Comparison of ENCODE assay signal across 31 cellular contexts in genomic region chr1:20641986-20642385, GRCh38. TPM values are rescaled to one million over a fixed set of nuclear protein-coding genes. Genes with fewer than 3 reads are reported as not detected.
"Had no signal": no experiment of that assay in that cellular context is flagged by ENCODE, and none has a peak within 500 bp of the region (broad histone marks: within the 10 kb centered on the region; RNA-seq: fewer than 3 reads in every experiment).

No MANE protein-coding gene starts in this region.

- H3K4me3 Mint-ChIP-seq: activated CD4-positive, alpha-beta memory T cell treated with anti-CD3 and anti-CD28 coated beads, Interleukin-2, amount 10 ng/mL, durations not matched to agents 7 days and 5 days; activated CD4-positive, alpha-beta T cell treated with anti-CD3 and anti-CD28 coated beads, Interleukin-2, amount 10 ng/mL, durations not matched to agents 7 days and 5 days; activated naive CD4-positive, alpha-beta T cell treated with anti-CD3 and anti-CD28 coated beads for 36 hours; activated naive CD4-positive, alpha-beta T cell treated with anti-CD3 and anti-CD28 coated beads, Interleukin-2, amount 50 U/mL, for 24 hours; activated naive CD8-positive, alpha-beta T cell treated with anti-CD3 and anti-CD28 coated beads for 36 hours; activated naive CD8-positive, alpha-beta T cell treated with anti-CD3 and anti-CD28 coated beads, Interleukin-2, amount 50 U/mL, for 24 hours; activated T-helper 1 cell treated with anti-CD3 and anti-CD28 coated beads, Interleukin-12 subunit alpha, Interleukin-12 subunit beta, Interleukin-2, Interleukin-4 antibody, amounts not matched to agents 30 ng/mL and 10 ng/mL and 1 ng/mL, durations not matched to agents 14 hours and 24 hours and 36 hours; effector memory CD8-positive, alpha-beta T cell had no signal

- H3K27me3 ChIP-seq: adrenal gland, body of pancreas, esophagus squamous epithelium, gastroesophageal sphincter, heart right ventricle had no signal

- H3K36me3 Mint-ChIP-seq: activated naive CD4-positive, alpha-beta T cell treated with anti-CD3 and anti-CD28 coated beads, Interleukin-2, amount 50 U/mL, for 24 hours; activated naive CD8-positive, alpha-beta T cell treated with anti-CD3 and anti-CD28 coated beads for 36 hours had no signal

- H3K9me3 ChIP-seq: adrenal gland, body of pancreas, esophagus squamous epithelium, gastroesophageal sphincter, heart right ventricle had no signal

- DNase-seq: activated CD4-positive, alpha-beta memory T cell treated with anti-CD3 and anti-CD28 coated beads, Interleukin-2, amount 10 ng/mL, durations not matched to agents 7 days and 5 days; activated CD4-positive, alpha-beta T cell treated with anti-CD3 and anti-CD28 coated beads for 1 hour; activated CD4-positive, alpha-beta T cell treated with anti-CD3 and anti-CD28 coated beads for 4 hours; activated CD4-positive, alpha-beta T cell treated with anti-CD3 and anti-CD28 coated beads, Interleukin-2, amount 10 ng/mL, durations not matched to agents 7 days and 5 days; activated CD4-positive, alpha-beta T cell treated with anti-CD3 and anti-CD28 coated beads, Interleukin-2, amount 50 U/mL, for 4 hours; activated effector memory CD4-positive, alpha-beta T cell treated with anti-CD3 and anti-CD28 coated beads, Interleukin-2, amount 50 U/mL, for 16 hours; activated naive CD4-positive, alpha-beta T cell treated with anti-CD3 and anti-CD28 coated beads for 36 hours; activated naive CD8-positive, alpha-beta T cell treated with anti-CD3 and anti-CD28 coated beads for 36 hours; activated naive CD8-positive, alpha-beta T cell treated with anti-CD3 and anti-CD28 coated beads, Interleukin-2, amount 50 U/mL, for 24 hours; activated T-cell treated with anti-CD3 and anti-CD28 coated beads, Interleukin-2, amount 50 U/mL, for 48 hours; adrenal gland; amygdala; aorta; body of pancreas; caudate nucleus; cortex of kidney; dermis blood vessel endothelial cell; effector CD4-positive, alpha-beta T cell; effector memory CD8-positive, alpha-beta T cell; erythroblast; esophagus squamous epithelium; foreskin melanocyte; heart right ventricle; T-helper 2 cell had no signal

- H3K27me3 Mint-ChIP-seq: activated CD4-positive, alpha-beta memory T cell treated with anti-CD3 and anti-CD28 coated beads, Interleukin-2, amount 10 ng/mL, durations not matched to agents 7 days and 5 days; activated CD4-positive, alpha-beta T cell treated with anti-CD3 and anti-CD28 coated beads, Interleukin-2, amount 10 ng/mL, durations not matched to agents 7 days and 5 days; activated naive CD4-positive, alpha-beta T cell treated with anti-CD3 and anti-CD28 coated beads, Interleukin-2, amount 50 U/mL, for 24 hours; activated naive CD8-positive, alpha-beta T cell treated with anti-CD3 and anti-CD28 coated beads for 36 hours; activated naive CD8-positive, alpha-beta T cell treated with anti-CD3 and anti-CD28 coated beads, Interleukin-2, amount 50 U/mL, for 24 hours; effector memory CD8-positive, alpha-beta T cell had no signal

- H3K27ac Mint-ChIP-seq: activated CD4-positive, alpha-beta memory T cell treated with anti-CD3 and anti-CD28 coated beads, Interleukin-2, amount 10 ng/mL, durations not matched to agents 7 days and 5 days; activated CD4-positive, alpha-beta T cell treated with anti-CD3 and anti-CD28 coated beads, Interleukin-2, amount 10 ng/mL, durations not matched to agents 7 days and 5 days; activated naive CD4-positive, alpha-beta T cell treated with anti-CD3 and anti-CD28 coated beads for 36 hours; activated naive CD4-positive, alpha-beta T cell treated with anti-CD3 and anti-CD28 coated beads, Interleukin-2, amount 50 U/mL, for 24 hours; activated naive CD8-positive, alpha-beta T cell treated with anti-CD3 and anti-CD28 coated beads for 36 hours; activated naive CD8-positive, alpha-beta T cell treated with anti-CD3 and anti-CD28 coated beads, Interleukin-2, amount 50 U/mL, for 24 hours; activated T-helper 1 cell treated with anti-CD3 and anti-CD28 coated beads, Interleukin-12 subunit alpha, Interleukin-12 subunit beta, Interleukin-2, Interleukin-4 antibody, amounts not matched to agents 30 ng/mL and 10 ng/mL and 1 ng/mL, durations not matched to agents 14 hours and 24 hours and 36 hours; activated T-helper 2 cell treated with anti-CD3 and anti-CD28 coated beads, Interferon-gamma antibody, Interleukin-2, Interleukin-4, amounts not matched to agents 10 μg/mL and 5 μg/mL and 100 μg/mL, durations not matched to agents 14 hours and 24 hours and 36 hours; effector memory CD8-positive, alpha-beta T cell had no signal

- FAIRE-seq: colon had no signal

- H3K27ac ChIP-seq: body of pancreas, esophagus squamous epithelium, gastroesophageal sphincter, heart right ventricle had no signal

- H3K4me1 Mint-ChIP-seq: activated CD4-positive, alpha-beta memory T cell treated with anti-CD3 and anti-CD28 coated beads, Interleukin-2, amount 10 ng/mL, durations not matched to agents 7 days and 5 days; activated naive CD8-positive, alpha-beta T cell treated with anti-CD3 and anti-CD28 coated beads, Interleukin-2, amount 50 U/mL, for 24 hours had no signal

- H3K4me3 ChIP-seq: adrenal gland, body of pancreas, esophagus squamous epithelium, gastroesophageal sphincter, heart right ventricle had no signal

- H3K9me3 Mint-ChIP-seq: activated CD4-positive, alpha-beta memory T cell treated with anti-CD3 and anti-CD28 coated beads, Interleukin-2, amount 10 ng/mL, durations not matched to agents 7 days and 5 days; activated CD4-positive, alpha-beta T cell treated with anti-CD3 and anti-CD28 coated beads, Interleukin-2, amount 10 ng/mL, durations not matched to agents 7 days and 5 days; activated naive CD4-positive, alpha-beta T cell treated with anti-CD3 and anti-CD28 coated beads for 36 hours; activated naive CD4-positive, alpha-beta T cell treated with anti-CD3 and anti-CD28 coated beads, Interleukin-2, amount 50 U/mL, for 24 hours; activated naive CD8-positive, alpha-beta T cell treated with anti-CD3 and anti-CD28 coated beads for 36 hours; activated naive CD8-positive, alpha-beta T cell treated with anti-CD3 and anti-CD28 coated beads, Interleukin-2, amount 50 U/mL, for 24 hours; activated T-helper 1 cell treated with anti-CD3 and anti-CD28 coated beads, Interleukin-12 subunit alpha, Interleukin-12 subunit beta, Interleukin-2, Interleukin-4 antibody, amounts not matched to agents 30 ng/mL and 10 ng/mL and 1 ng/mL, durations not matched to agents 14 hours and 24 hours and 36 hours; activated T-helper 2 cell treated with anti-CD3 and anti-CD28 coated beads, Interferon-gamma antibody, Interleukin-2, Interleukin-4, amounts not matched to agents 10 μg/mL and 5 μg/mL and 100 μg/mL, durations not matched to agents 14 hours and 24 hours and 36 hours; effector memory CD8-positive, alpha-beta T cell had no signal

- H3K4me1 ChIP-seq: body of pancreas, esophagus squamous epithelium had no signal

RNA-seq across cellular contexts. Expression of gene CDA, which starts 53.1 kb away (rescaled TPM):
- total RNA-seq: activated CD4-positive, alpha-beta memory T cell treated with anti-CD3 and anti-CD28 coated beads, Interleukin-2, amount 10 ng/mL, durations not matched to agents 7 days and 5 days; activated CD4-positive, alpha-beta T cell treated with anti-CD3 and anti-CD28 coated beads, Interleukin-2, amount 10 ng/mL, durations not matched to agents 7 days and 5 days; activated naive CD4-positive, alpha-beta T cell treated with anti-CD3 and anti-CD28 coated beads for 36 hours; activated naive CD8-positive, alpha-beta T cell treated with anti-CD3 and anti-CD28 coated beads for 36 hours; activated T-helper 1 cell treated with anti-CD3 and anti-CD28 coated beads, Interleukin-12 subunit alpha, Interleukin-12 subunit beta, Interleukin-2, Interleukin-4 antibody, amounts not matched to agents 30 ng/mL and 10 ng/mL and 1 ng/mL, durations not matched to agents 14 hours and 24 hours and 36 hours; activated T-helper 2 cell treated with anti-CD3 and anti-CD28 coated beads, Interferon-gamma antibody, Interleukin-2, Interleukin-4, amounts not matched to agents 10 μg/mL and 5 μg/mL and 100 μg/mL, durations not matched to agents 14 hours and 24 hours and 36 hours; body of pancreas; chondrocyte; T-helper 1 cell treated with Interleukin-12 subunit alpha and Interleukin-12 subunit beta and Interleukin-4 antibody, amounts not matched to agents 30 ng/mL and 1 ng/mL, for 36 hours had no signal
